In genomic region chr10:102628451-102628911, GRCh38 we compare ENCODE assay signal across 9 cellular contexts. TPM values are rescaled to one million over a fixed set of nuclear protein-coding genes. Genes with fewer than 3 reads are reported as not detected.
DNase-seq lines count a peak whose midpoint lies in the region; ATAC-seq and TF ChIP-seq lines count a peak whose summit lies in the region.
"Had no signal": no experiment of that assay in that cellular context is flagged by ENCODE, and none has a peak within 500 bp of the region (broad histone marks: within the 10 kb centered on the region; RNA-seq: fewer than 3 reads in every experiment).

No MANE protein-coding gene starts in this region.

- H3K36me3 ChIP-seq in HUES6 (ENCODE audit: control insufficient read depth, insufficient read depth, low read length): no peaks in the 10 kb centered on the region
- peaks cover 0 to 9% (median 0%) of the 10 kb centered on the region in 4 donors for H3K36me3 ChIP-seq in liver (ENCODE audit: control insufficient read depth in 4 of 4, insufficient read depth in 3 of 4, low read depth in 1 of 4, low read length in 3 of 4)
- H3K36me3 ChIP-seq in testis (ENCODE audit: low read depth, missing control alignments): no peaks in the 10 kb centered on the region
- H3K36me3 ChIP-seq in HAP-1 (replicated peaks): no peaks in the 10 kb centered on the region; the same call in none of the 2 replicates

- H3K27ac ChIP-seq in HUES6 (ENCODE audit: low read depth, low read length): peak overlapping the region; percentile 92
- H3K27ac ChIP-seq in liver (ENCODE audit: low read depth in 1 of 2, low read length in 2 of 2): peak overlapping the region; percentile 84 to 95
- H3K27ac ChIP-seq in testis: peak overlapping the region; percentile 80 to 84

- DNase-seq in cerebellar cortex (ENCODE audit: low spot score) (peak; percentile 44), testis (peak; percentile 72), HAP-1 (ENCODE audit: low spot score in 2 of 2) (no peak), GOT3 (lab: John Stamatoyannopoulos, UW) (no peak)
- DNase-seq: naive B cell had no signal

- no peak for TF ChIP-seq POLR2A in testis (IDR thresholded peaks at IDR 0.05)

- H3K4me3 ChIP-seq in HUES6 (ENCODE audit: low read depth, low read length) (0 out of 2 replicates have a peak overlapping the region, but pooled peaks have one; percentile 3), liver (ENCODE audit: low read depth in 1 of 3, low read length in 3 of 3) (no peak overlapping the region), testis (no peak overlapping the region), HAP-1 (no peak overlapping the region)

- TF ChIP-seq RAD21 in liver (IDR thresholded peaks at IDR 0.05): no peak

- intact Hi-C loops in testis (cut with DNase I; ENCODE audit: low total_unique reads): no loop called here

- peaks cover 71% of the 10 kb centered on the region for H3K4me1 ChIP-seq in HUES6 (ENCODE audit: control insufficient read depth, insufficient read depth, low read length)
- H3K4me1 ChIP-seq in liver (ENCODE audit: control insufficient read depth in 4 of 4, insufficient read depth in 4 of 4, low read length in 3 of 4): peaks cover 11 to 31% (median 19%) of the 10 kb centered on the region in 4 donors
- H3K4me1 ChIP-seq in testis: peaks cover 91% of the 10 kb centered on the region
- H3K4me1 ChIP-seq in HAP-1: peaks cover 19% of the 10 kb centered on the region

- in situ Hi-C loops in HAP-1 (cut with MboI; ENCODE audit: low sequenced_read_pairs): no loop called here

- H3K27me3 ChIP-seq in HUES6 (ENCODE audit: control insufficient read depth, insufficient read depth, low read length) (no peaks in the 10 kb centered on the region), liver (ENCODE audit: control insufficient read depth in 4 of 4, insufficient read depth in 4 of 4, low read length in 3 of 4) (no peaks in the 10 kb centered on the region), testis (no peaks in the 10 kb centered on the region), HAP-1 (ENCODE audit: low read depth) (no peaks in the 10 kb centered on the region)

- WGBS in liver: 64% methylated on average over 11 of the region's 11 CpGs
- WGBS in testis, 2 donors: 40 to 51% methylated on average over 6 to 11 of the region's 11 CpGs

- ATAC-seq in HG03442 (IDR thresholded peaks at IDR 0.05; ENCODE audit: unreplicated experiment): no peak
- ATAC-seq in HG03469 (IDR thresholded peaks at IDR 0.05; ENCODE audit: unreplicated experiment): no peak

- peak overlapping the region; percentile 75 for H3K9ac ChIP-seq in HUES6 (ENCODE audit: low read length)
- H3K9ac ChIP-seq in liver (ENCODE audit: low read depth in 1 of 2, low read length in 2 of 2): no peak overlapping the region

- TF ChIP-seq CTCF in liver (IDR thresholded peaks at IDR 0.05; ENCODE audit: low read depth, low read length, missing input control) (no peak), testis (IDR thresholded peaks at IDR 0.05) (no peak)

- no peaks in the 10 kb centered on the region for H3K9me3 ChIP-seq in HUES6 (ENCODE audit: control insufficient read depth, insufficient read depth, low read depth, low read length)
- no peaks in the 10 kb centered on the region for H3K9me3 ChIP-seq in liver (ENCODE audit: control insufficient read depth in 4 of 4, low read length in 3 of 4)
- no peaks in the 10 kb centered on the region for H3K9me3 ChIP-seq in testis
- H3K9me3 ChIP-seq in HAP-1: no peaks in the 10 kb centered on the region

TF ChIP-seq in liver, 16 proteins besides CTCF, POLR2A, EP300 and RAD21:
- TF ChIP-seq EGR1 (IDR thresholded peaks at IDR 0.05; ENCODE audit: low read depth in 2 of 2) (no peak), YY1 (IDR thresholded peaks at IDR 0.05) (no peak), GABPA (IDR thresholded peaks at IDR 0.05 in 1 of 2, conservative IDR thresholded peaks at IDR 0.05 in 1 of 2) (no peak), TAF1 (conservative IDR thresholded peaks at IDR 0.05) (no peak), MAX (IDR thresholded peaks at IDR 0.05) (no peak), FOXA1 (IDR thresholded peaks at IDR 0.05) (no peak), RXRA (IDR thresholded peaks at IDR 0.05) (no peak), SP1 (IDR thresholded peaks at IDR 0.05) (no peak), ATF3 (IDR thresholded peaks at IDR 0.05) (no peak), REST (IDR thresholded peaks at IDR 0.05) (no peak), FOXA2 (IDR thresholded peaks at IDR 0.05) (no peak), ZBTB33 (IDR thresholded peaks at IDR 0.05) (no peak)
TF ChIP-seq in liver: peak in this region for 0.

RNA-seq across cellular contexts. Expression of gene TRIM8, which starts 15.8 kb away (rescaled TPM):
- total RNA-seq in liver: 10 to 100 TPM; 21.8 to 39.5 TPM
- 10 to 100 TPM; 15.8 to 45.3 TPM for polyA plus RNA-seq in liver
- total RNA-seq in testis: 100 to 1,000 TPM; 114 to 170 TPM
- 69.8 TPM for polyA plus RNA-seq in testis (ENCODE audit: insufficient read depth, low read depth, low replicate concordance)

Comparison
In these comparisons a context has a peak if more than half of its experiments do, and no peak if none do; other contexts are left out.
1. DNase-seq: peak in cerebellar cortex (single experiment) and testis (single experiment); none in HAP-1 (0 of 2) and GOT3 (single experiment).
2. Peak in every context shown above with its lines, with median percentiles within 50 percentile points of each other: H3K27ac ChIP-seq.